35 cellular contexts compared by ENCODE assay signal in the genomic region with DNA sequence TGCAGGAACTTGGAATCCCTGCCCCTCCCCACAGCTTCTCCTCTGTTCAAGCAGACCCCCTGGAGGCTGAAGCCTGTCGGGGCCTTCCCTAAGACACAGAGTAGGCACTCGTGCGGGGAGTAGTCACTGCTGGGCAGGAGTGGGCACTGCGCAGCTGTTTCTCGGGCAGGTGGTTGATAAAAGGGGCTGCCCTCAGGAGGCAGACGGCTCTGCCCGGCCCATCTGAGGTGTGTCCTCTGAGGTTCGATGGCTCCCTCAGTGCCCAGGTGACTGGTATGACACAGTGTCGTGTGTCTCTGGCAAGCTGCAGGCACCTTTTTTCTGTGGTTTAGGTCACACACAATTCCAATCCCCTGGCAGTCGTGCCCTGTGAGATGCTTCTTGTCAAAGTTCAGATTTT. TPM values are rescaled to one million over a fixed set of nuclear protein-coding genes. Genes with fewer than 3 reads are reported as not detected.
"Had no signal": no experiment of that assay in that cellular context is flagged by ENCODE, and none has a peak within 500 bp of the region (broad histone marks: within the 10 kb centered on the region; RNA-seq: fewer than 3 reads in every experiment).

No MANE protein-coding gene starts in this region.

- H3K27me3 ChIP-seq: adrenal gland, body of pancreas, brain microvascular endothelial cell, breast epithelium had no signal

- ATAC-seq: activated CD8-positive, alpha-beta T cell treated with anti-CD3 and anti-CD28 coated beads for 36 hours; activated naive CD4-positive, alpha-beta T cell treated with anti-CD3 and anti-CD28 coated beads, Interleukin-2, amount 50 U/mL, for 72 hours; activated T-cell treated with anti-CD3 and anti-CD28 coated beads, Interleukin-2, amount 50 U/mL, for 4 hours; activated T-cell treated with anti-CD3 and anti-CD28 coated beads, Interleukin-2, amount 50 U/mL, for 72 hours; activated T-helper 17 cell treated with anti-CD3 and anti-CD28 coated beads, Interleukin-2, amount 50 U/mL, for 72 hours; body of pancreas; T-cell; T-helper 17 cell had no signal

- H3K9me3 ChIP-seq: adrenal gland, body of pancreas, breast epithelium had no signal

- H3K27ac ChIP-seq: adrenal gland, body of pancreas, brain microvascular endothelial cell, breast epithelium, VCaP had no signal

- H3K4me3 ChIP-seq: adrenal gland, body of pancreas, breast epithelium had no signal

- DNase-seq: activated B cell treated with CpG ODN at 0.5 μM for 24 hours; activated CD4-positive, alpha-beta memory T cell treated with anti-CD3 and anti-CD28 coated beads for 36 hours; activated CD4-positive, alpha-beta T cell treated with anti-CD3 and anti-CD28 coated beads for 4 hours; activated CD4-positive, alpha-beta T cell treated with anti-CD3 and anti-CD28 coated beads, Interleukin-2, amount 10 ng/mL, durations not matched to agents 24 days and 14 days; activated CD4-positive, alpha-beta T cell treated with anti-CD3 and anti-CD28 coated beads, Interleukin-2, amount 50 U/mL, for 1 hour; activated CD4-positive, alpha-beta T cell treated with anti-CD3 and anti-CD28 coated beads, Interleukin-2, amount 50 U/mL, for 4 hours; activated CD4-positive, CD25-positive, alpha-beta regulatory T cell treated with anti-CD3 and anti-CD28 coated beads, Interleukin-2, amount 50 U/mL, for 72 hours; activated CD8-positive, alpha-beta memory T cell treated with anti-CD3 and anti-CD28 coated beads, Interleukin-2, amount 50 U/mL, for 4 hours; activated CD8-positive, alpha-beta T cell treated with anti-CD3 and anti-CD28 coated beads for 36 hours; activated gamma-delta T cell treated with Interleukin-2 at 50 U/mL for 16 hours; activated naive CD4-positive, alpha-beta T cell; activated naive CD4-positive, alpha-beta T cell treated with anti-CD3 and anti-CD28 coated beads for 36 hours; activated naive CD4-positive, alpha-beta T cell treated with anti-CD3 and anti-CD28 coated beads, Interleukin-2, amount 50 U/mL, for 16 hours; activated naive CD8-positive, alpha-beta T cell treated with anti-CD3 and anti-CD28 coated beads for 36 hours; activated T-cell treated with anti-CD3 and anti-CD28 coated beads for 4 hours; activated T-cell treated with anti-CD3 and anti-CD28 coated beads, Interleukin-2, amount 50 U/mL, for 1 hour; activated T-cell treated with anti-CD3 and anti-CD28 coated beads, Interleukin-2, amount 50 U/mL, for 4 hours; activated T-cell treated with anti-CD3 and anti-CD28 coated beads, Interleukin-2, amount 50 U/mL, for 72 hours; adrenal gland; amniotic stem cell; aorta; body of pancreas; brain microvascular endothelial cell; caudate nucleus; cerebellar nuclear complex; T-cell; T-helper 17 cell; T1000 had no signal

- H3K36me3 ChIP-seq: adrenal gland, brain microvascular endothelial cell, breast epithelium had no signal

- FAIRE-seq: astrocyte, TTC549 had no signal

- H3K4me1 ChIP-seq: body of pancreas, breast epithelium had no signal

RNA-seq across cellular contexts. Expression of gene GALNT16, which starts 10.1 kb away (rescaled TPM):
- total RNA-seq: activated CD4-positive, alpha-beta memory T cell treated with anti-CD3 and anti-CD28 coated beads for 36 hours; activated CD4-positive, alpha-beta T cell treated with anti-CD3 and anti-CD28 coated beads, Interleukin-2, amount 10 ng/mL, durations not matched to agents 24 days and 14 days; activated CD8-positive, alpha-beta T cell treated with anti-CD3 and anti-CD28 coated beads for 36 hours; T-helper 2 cell treated with Interferon-gamma antibody and Interleukin-4, amounts not matched to agents 100 ng/mL and 5 ng/mL, for 36 hours had no signal
